24 cellular contexts compared by ENCODE assay signal in genomic region chr4:8185930-8186329, GRCh38. TPM values are rescaled to one million over a fixed set of nuclear protein-coding genes. Genes with fewer than 3 reads are reported as not detected.
A peak's percentile ranks its signal among the peaks of the same experiment; 100 is the strongest.
DNase-seq lines count a peak whose midpoint lies in the region; ATAC-seq and TF ChIP-seq lines count a peak whose summit lies in the region.
"Had no signal": no experiment of that assay in that cellular context is flagged by ENCODE, and none has a peak within 500 bp of the region (broad histone marks: within the 10 kb centered on the region; RNA-seq: fewer than 3 reads in every experiment).

No MANE protein-coding gene starts in this region.

- 70% methylated on average over 9 of the region's 9 CpGs for WGBS in mesenchymal stem cell

- H3K9ac ChIP-seq in mesenchymal stem cell (ENCODE audit: low read length): peak overlapping the region; percentile 26

- H3K4me1 Mint-ChIP-seq in endothelial cell (ENCODE audit: unreplicated experiment) (peaks cover 5% of the 10 kb centered on the region), Calu3 (ENCODE audit: low read depth, unreplicated experiment) (peaks cover 34% of the 10 kb centered on the region)
- no peaks in the 10 kb centered on the region for H3K4me1 Mint-ChIP-seq in activated CD8-positive, alpha-beta T cell treated with anti-CD3 and anti-CD28 coated beads, Interleukin-2, amount 10 ng/mL, durations not matched to agents 7 days and 5 days (ENCODE audit: low read depth)
- H3K4me1 Mint-ChIP-seq: activated naive CD8-positive, alpha-beta T cell treated with anti-CD3 and anti-CD28 coated beads, Interleukin-2, amount 50 U/mL, for 24 hours had no signal

- no peaks in the 10 kb centered on the region for H3K79me2 ChIP-seq in ACC112 (ENCODE audit: control insufficient read depth, insufficient read depth, low read length, unreplicated experiment)

- H3K4me3 Mint-ChIP-seq in endothelial cell (ENCODE audit: unreplicated experiment): peak overlapping the region; percentile 20
- H3K4me3 Mint-ChIP-seq in activated CD8-positive, alpha-beta T cell treated with anti-CD3 and anti-CD28 coated beads, Interleukin-2, amount 10 ng/mL, durations not matched to agents 7 days and 5 days: no peak overlapping the region
- H3K4me3 Mint-ChIP-seq in Calu3 (ENCODE audit: low read depth, unreplicated experiment): no peak overlapping the region
- H3K4me3 Mint-ChIP-seq: activated naive CD8-positive, alpha-beta T cell treated with anti-CD3 and anti-CD28 coated beads, Interleukin-2, amount 50 U/mL, for 24 hours; activated T-cell treated with anti-CD3 and anti-CD28 coated beads, Interleukin-2, amount 50 U/mL, for 24 hours; T-helper 1 cell treated with Interleukin-12 subunit alpha and Interleukin-12 subunit beta and Interleukin-4 antibody, amounts not matched to agents 30 μg/mL and 1 μg/mL, for 36 hours had no signal

- H3K36me3 ChIP-seq in ACC112 (ENCODE audit: insufficient read depth, low read length) (no peaks in the 10 kb centered on the region), HEK293 (ENCODE audit: control insufficient read depth in 2 of 2, insufficient read depth in 1 of 2, low read length in 2 of 2) (no peaks in the 10 kb centered on the region), mesenchymal stem cell (ENCODE audit: control insufficient read depth in 1 of 2, insufficient read depth in 2 of 2, low read depth in 1 of 2, low read length in 2 of 2) (no peaks in the 10 kb centered on the region)
- H3K36me3 ChIP-seq: brain microvascular endothelial cell, esophagus muscularis mucosa, Peyer's patch, prostate gland had no signal

- no peak for ATAC-seq in HG03039 (IDR thresholded peaks at IDR 0.05; ENCODE audit: unreplicated experiment)
- ATAC-seq in activated CD8-positive, alpha-beta T cell treated with anti-CD3 and anti-CD28 coated beads, Interleukin-2, amount 10 ng/mL, durations not matched to agents 7 days and 5 days: no peak
- ATAC-seq: activated naive CD8-positive, alpha-beta T cell treated with anti-CD3 and anti-CD28 coated beads, Interleukin-2, amount 50 U/mL, for 24 hours had no signal

- H3K36me3 Mint-ChIP-seq in endothelial cell (ENCODE audit: low read depth, unreplicated experiment) (no peaks in the 10 kb centered on the region), Calu3 (ENCODE audit: insufficient read depth, unreplicated experiment) (peaks cover 16% of the 10 kb centered on the region)
- H3K36me3 Mint-ChIP-seq in activated CD8-positive, alpha-beta T cell treated with anti-CD3 and anti-CD28 coated beads, Interleukin-2, amount 10 ng/mL, durations not matched to agents 7 days and 5 days (ENCODE audit: low read depth): no peaks in the 10 kb centered on the region

- H2BK120ac ChIP-seq in mesenchymal stem cell (ENCODE audit: low read depth, low read length): peak overlapping the region; percentile 45

- CTCF ChIA-PET in HEK293 (lab: Yijun Ruan, JAX): no interaction called here
- CTCF ChIA-PET in activated CD8-positive, alpha-beta T cell treated with anti-CD3 and anti-CD28 coated beads, Interleukin-2, amount 10 ng/mL, durations not matched to agents 7 days and 5 days (lab: Charles Lee): no interaction called here
- CTCF ChIA-PET in Calu3 (lab: Charles Lee): no interaction called here

- no peak overlapping the region for H3K4ac ChIP-seq in mesenchymal stem cell (ENCODE audit: low read depth in 1 of 2, low read length in 2 of 2)

- H2AFZ ChIP-seq in ACC112 (ENCODE audit: low read length, unreplicated experiment): no peak overlapping the region
- no peak overlapping the region for H2AFZ ChIP-seq in mesenchymal stem cell (ENCODE audit: low read depth, low read length)

- POLR2A ChIA-PET in HEK293 (lab: Yijun Ruan, JAX): no interaction called here
- POLR2A ChIA-PET in activated CD8-positive, alpha-beta T cell treated with anti-CD3 and anti-CD28 coated beads, Interleukin-2, amount 10 ng/mL, durations not matched to agents 7 days and 5 days (lab: Charles Lee): no interaction called here

- H3K18ac ChIP-seq in mesenchymal stem cell (ENCODE audit: low read depth in 1 of 2, low read length in 2 of 2): peak overlapping the region in 1 of 2 experiments; percentile 56

- H4K8ac ChIP-seq in mesenchymal stem cell (ENCODE audit: low read length): no peak overlapping the region

- no peak overlapping the region for H3K14ac ChIP-seq in mesenchymal stem cell (ENCODE audit: low read length in 2 of 2)

- H3K9me3 ChIP-seq in HEK293 (ENCODE audit: control insufficient read depth, insufficient read depth, low read depth, low read length) (no peaks in the 10 kb centered on the region), mesenchymal stem cell (ENCODE audit: control insufficient read depth, low read length) (no peaks in the 10 kb centered on the region)
- H3K9me3 ChIP-seq: esophagus muscularis mucosa, Peyer's patch, prostate gland had no signal

- H3K79me1 ChIP-seq in mesenchymal stem cell (replicated peaks; ENCODE audit: low read length, poor library complexity, severe bottlenecking): no peaks in the 10 kb centered on the region

- H3K27ac Mint-ChIP-seq in endothelial cell (ENCODE audit: unreplicated experiment) (no peak overlapping the region), Calu3 (ENCODE audit: unreplicated experiment) (no peak overlapping the region)
- no peak overlapping the region for H3K27ac Mint-ChIP-seq in activated CD8-positive, alpha-beta T cell treated with anti-CD3 and anti-CD28 coated beads, Interleukin-2, amount 10 ng/mL, durations not matched to agents 7 days and 5 days
- H3K27ac Mint-ChIP-seq: activated naive CD8-positive, alpha-beta T cell treated with anti-CD3 and anti-CD28 coated beads, Interleukin-2, amount 50 U/mL, for 24 hours; activated T-cell treated with anti-CD3 and anti-CD28 coated beads, Interleukin-2, amount 50 U/mL, for 24 hours; T-helper 1 cell treated with Interleukin-12 subunit alpha and Interleukin-12 subunit beta and Interleukin-4 antibody, amounts not matched to agents 30 μg/mL and 1 μg/mL, for 36 hours had no signal

- H3K9me3 Mint-ChIP-seq in endothelial cell (ENCODE audit: unreplicated experiment) (no peaks in the 10 kb centered on the region), Calu3 (ENCODE audit: low read depth, unreplicated experiment) (no peaks in the 10 kb centered on the region)
- H3K9me3 Mint-ChIP-seq in activated CD8-positive, alpha-beta T cell treated with anti-CD3 and anti-CD28 coated beads, Interleukin-2, amount 10 ng/mL, durations not matched to agents 7 days and 5 days (ENCODE audit: insufficient read depth): no peaks in the 10 kb centered on the region
- H3K9me3 Mint-ChIP-seq: activated naive CD8-positive, alpha-beta T cell treated with anti-CD3 and anti-CD28 coated beads, Interleukin-2, amount 50 U/mL, for 24 hours; activated T-cell treated with anti-CD3 and anti-CD28 coated beads, Interleukin-2, amount 50 U/mL, for 24 hours; T-helper 1 cell treated with Interleukin-12 subunit alpha and Interleukin-12 subunit beta and Interleukin-4 antibody, amounts not matched to agents 30 μg/mL and 1 μg/mL, for 36 hours had no signal

- H2AK5ac ChIP-seq in mesenchymal stem cell (ENCODE audit: low read length, severe bottlenecking): no peak overlapping the region

- no peak for TF ChIP-seq CTCF in HEK293 (tag by site-specific recombination; IDR thresholded peaks at IDR 0.05)
- TF ChIP-seq CTCF in endothelial cell (IDR thresholded peaks at IDR 0.05; ENCODE audit: unreplicated experiment): no peak
- no peak for TF ChIP-seq CTCF in Calu3 (IDR thresholded peaks at IDR 0.05; ENCODE audit: unreplicated experiment)

- no peak overlapping the region for H3K4me2 ChIP-seq in mesenchymal stem cell (ENCODE audit: low read length, poor library complexity, severe bottlenecking)

- DNase-seq in endothelial cell (ENCODE audit: low spot score) (no peak), mesenchymal stem cell (no peak), Calu3 (no peak), pons (ENCODE audit: low spot score) (no peak)
- no peak for DNase-seq in activated CD8-positive, alpha-beta T cell treated with anti-CD3 and anti-CD28 coated beads, Interleukin-2, amount 10 ng/mL, durations not matched to agents 7 days and 5 days
- DNase-seq: activated CD8-positive, alpha-beta memory T cell treated with anti-CD3 and anti-CD28 coated beads for 24 hours; activated gamma-delta T cell treated with Interleukin-2 at 50 U/mL for 16 hours; activated naive CD8-positive, alpha-beta T cell treated with anti-CD3 and anti-CD28 coated beads, Interleukin-2, amount 50 U/mL, for 24 hours; activated T-cell treated with anti-CD3 and anti-CD28 coated beads, Interleukin-2, amount 50 U/mL, for 24 hours; effector CD8-positive, alpha-beta T cell; head of caudate nucleus; NCI-H2081; NCI-H510A; Peyer's patch; stimulated activated CD4-positive, alpha-beta T cell treated with anti-CD3 and anti-CD28 coated beads, Interleukin-1b, Interleukin-23, amount 100 ng/mL, for 48 hours had no signal

- H3K4me3 ChIP-seq in ACC112 (ENCODE audit: low read depth, low read length): peak overlapping the region; percentile 53
- H3K4me3 ChIP-seq in HEK293 (ENCODE audit: low read depth, low read length): no peak overlapping the region
- H3K4me3 ChIP-seq in mesenchymal stem cell (ENCODE audit: insufficient read depth in 1 of 2, low read depth in 1 of 2, low read length in 2 of 2): peak overlapping the region in 1 of 2 experiments; percentile 68
- H3K4me3 ChIP-seq: esophagus muscularis mucosa, Peyer's patch, prostate gland, skin epidermis had no signal

- H3K23ac ChIP-seq in mesenchymal stem cell (ENCODE audit: low read length in 2 of 2): peak overlapping the region in 1 of 2 experiments; percentile 78

- peak overlapping the region in 1 of 2 experiments; percentile 4 for H2BK12ac ChIP-seq in mesenchymal stem cell (ENCODE audit: low read length in 2 of 2)

- H3K27me3 ChIP-seq in ACC112 (ENCODE audit: insufficient read depth, low read length) (no peaks in the 10 kb centered on the region), mesenchymal stem cell (ENCODE audit: control insufficient read depth in 1 of 2, insufficient read depth in 1 of 2, low read length in 2 of 2) (peaks cover 0 to 16% of the 10 kb centered on the region in 2 experiments)
- H3K27me3 ChIP-seq: brain microvascular endothelial cell, esophagus muscularis mucosa, Peyer's patch had no signal

- BruUV-seq in Calu3 (replicated peaks; lab: Mats Ljungman, UMichigan): no TSS peak

- H3K4me1 ChIP-seq in ACC112 (ENCODE audit: control insufficient read depth, insufficient read depth, low read length, unreplicated experiment) (peaks cover 53% of the 10 kb centered on the region), HEK293 (ENCODE audit: control insufficient read depth, insufficient read depth, low read length) (no peaks in the 10 kb centered on the region; the same call in 1 of the 2 replicates), mesenchymal stem cell (ENCODE audit: control insufficient read depth, insufficient read depth, low read depth, low read length) (peaks cover 23% of the 10 kb centered on the region)

- no peak overlapping the region for H2BK5ac ChIP-seq in mesenchymal stem cell (ENCODE audit: low read depth, low read length, poor library complexity, severe bottlenecking)

- no peak overlapping the region for H2BK15ac ChIP-seq in mesenchymal stem cell (ENCODE audit: low read depth, poor library complexity, severe bottlenecking)

- H3K27me3 Mint-ChIP-seq in endothelial cell (ENCODE audit: unreplicated experiment) (peaks cover 7% of the 10 kb centered on the region), Calu3 (ENCODE audit: unreplicated experiment) (no peaks in the 10 kb centered on the region)
- H3K27me3 Mint-ChIP-seq in activated CD8-positive, alpha-beta T cell treated with anti-CD3 and anti-CD28 coated beads, Interleukin-2, amount 10 ng/mL, durations not matched to agents 7 days and 5 days (ENCODE audit: low read depth): no peaks in the 10 kb centered on the region
- H3K27me3 Mint-ChIP-seq: activated T-cell treated with anti-CD3 and anti-CD28 coated beads, Interleukin-2, amount 50 U/mL, for 24 hours had no signal

- H4K91ac ChIP-seq in mesenchymal stem cell (ENCODE audit: low read length): no peak overlapping the region

- H3K27ac ChIP-seq in ACC112 (ENCODE audit: low read depth, low read length) (peak overlapping the region; percentile 56), HEK293 (ENCODE audit: extremely low read depth, low read depth, low read length) (no peak overlapping the region), mesenchymal stem cell (ENCODE audit: low read length, poor library complexity, severe bottlenecking) (no peak overlapping the region)
- H3K27ac ChIP-seq: brain microvascular endothelial cell, C4-2B, esophagus muscularis mucosa, Peyer's patch had no signal

- intact Hi-C loops in Calu3 (cut with micrococcal nuclease; ENCODE audit: unreplicated experiment): loop anchor here (10.0 kb wide), 1 partner anchor 399 kb away; the partner anchor contains the start of gene GPR78

RNA-seq across cellular contexts. Expression of gene SH3TC1, which starts 13.2 kb away (rescaled TPM):
- total RNA-seq in endothelial cell (ENCODE audit: unreplicated experiment): 114 TPM
- polyA plus RNA-seq in mesenchymal stem cell (2013, experiment 1 of 2): 8.0 TPM
- polyA plus RNA-seq in mesenchymal stem cell (2013, experiment 2 of 2): 7.6 TPM
- 1 to 10 TPM; 6.3 to 7.3 TPM for total RNA-seq in activated CD8-positive, alpha-beta T cell treated with anti-CD3 and anti-CD28 coated beads, Interleukin-2, amount 10 ng/mL, durations not matched to agents 7 days and 5 days
- 7.8 and 10.8 TPM in 2 replicates for total RNA-seq in Calu3 (2022)

RNA-seq across cellular contexts. Expression of gene ABLIM2, which starts 27.3 kb away (rescaled TPM):
- total RNA-seq in endothelial cell (ENCODE audit: unreplicated experiment) (0.74 TPM), Calu3 (2022) (1.0 and 1.2 TPM in 2 replicates)
- 0.06 TPM for polyA plus RNA-seq in mesenchymal stem cell (2013, experiment 1 of 2)
- 0.04 TPM for polyA plus RNA-seq in mesenchymal stem cell (2013, experiment 2 of 2)
- total RNA-seq in activated CD8-positive, alpha-beta T cell treated with anti-CD3 and anti-CD28 coated beads, Interleukin-2, amount 10 ng/mL, durations not matched to agents 7 days and 5 days: under 1 TPM; 0.42 to 0.55 TPM
